In the genomic region with DNA sequence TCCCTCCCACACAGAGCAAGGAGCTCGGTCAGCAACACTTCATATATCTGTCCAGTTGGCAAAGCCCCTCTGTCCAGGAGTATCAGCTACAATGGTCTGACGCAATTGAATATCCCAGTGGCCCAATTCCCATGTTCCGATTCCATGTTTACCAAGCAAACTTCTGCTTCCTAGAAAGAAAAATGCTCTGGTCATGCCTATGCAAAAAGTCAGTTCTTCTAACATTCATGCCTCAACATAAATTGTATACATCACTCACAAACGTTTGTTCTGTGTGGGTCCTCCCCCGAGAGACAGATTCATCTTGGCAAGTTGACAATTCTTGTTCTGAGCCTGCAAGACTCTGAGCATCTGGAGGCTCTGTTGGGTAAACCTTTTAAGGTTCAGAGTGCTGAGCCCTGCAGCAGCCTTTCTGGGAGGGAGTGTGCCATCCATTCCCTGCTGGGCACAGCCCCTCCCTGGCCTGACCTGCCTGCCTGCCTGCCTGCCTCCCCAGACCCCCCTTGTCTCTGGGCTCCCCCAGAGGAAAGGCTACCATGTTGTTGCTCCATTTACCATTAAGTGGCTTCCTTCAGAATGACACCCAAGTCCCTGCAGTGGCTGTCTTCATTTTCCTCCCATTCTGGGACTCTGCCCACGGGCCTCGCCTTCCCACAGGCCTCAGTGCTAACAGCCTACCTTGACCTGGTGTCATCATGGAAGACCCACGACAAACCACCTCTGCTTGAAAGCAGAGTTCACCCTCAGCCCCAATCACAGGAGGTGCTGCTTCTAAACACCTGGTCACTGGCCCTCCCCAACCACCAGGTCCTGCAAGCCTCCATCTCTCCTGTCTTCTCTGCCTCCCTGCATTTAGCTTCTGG, we compare ENCODE assay signal across 14 cellular contexts. TPM values are rescaled to one million over a fixed set of nuclear protein-coding genes. Genes with fewer than 3 reads are reported as not detected.
DNase-seq lines count a peak whose midpoint lies in the region; ATAC-seq lines count a peak whose summit lies in the region.
"Had no signal": no experiment of that assay in that cellular context is flagged by ENCODE, and none has a peak within 500 bp of the region (broad histone marks: within the 10 kb centered on the region; RNA-seq: fewer than 3 reads in every experiment).

No MANE protein-coding gene starts in this region.

- ATAC-seq in sciatic nerve (peak; percentile 67), GM21526 (IDR thresholded peaks at IDR 0.05; ENCODE audit: low FRiP score, unreplicated experiment) (no peak), HG03045 (IDR thresholded peaks at IDR 0.05; ENCODE audit: unreplicated experiment) (no peak)
- ATAC-seq: T-cell had no signal

- intact Hi-C loops in sciatic nerve (cut with DNase I), result loop anchor here (10.0 kb wide), 1 partner anchor 819 kb away; no protein-coding TSS in a partner anchor

- DNase-seq in NCI-H82 (lab: John Stamatoyannopoulos, UW) (peak; percentile 76), NCI-H82 treated with DMSO at 0.1 percent for 48 hours (lab: John Stamatoyannopoulos, UW; ENCODE audit: unreplicated experiment) (no peak), NCI-H69 (lab: John Stamatoyannopoulos, UW) (peak; percentile 63), fibroblast of peridontal ligament (ENCODE audit: extremely low read depth) (peak; percentile 71), sciatic nerve (ENCODE audit: low spot score) (peak; percentile 17), NCI-H2081 treated with DMSO at 0.1 percent for 48 hours (lab: John Stamatoyannopoulos, UW) (no peak)
- DNase-seq: activated CD4-positive, alpha-beta T cell treated with anti-CD3 and anti-CD28 coated beads for 1 hour; activated CD8-positive, alpha-beta memory T cell treated with anti-CD3 and anti-CD28 coated beads, Interleukin-2, amount 50 U/mL, for 48 hours; caudate nucleus; naive B cell; stimulated activated CD4-positive, alpha-beta T cell treated with anti-CD3 and anti-CD28 coated beads, Interleukin-4, amount 100 ng/mL, for 1 hour had no signal

RNA-seq across cellular contexts. Expression of a gene that starts 37.6 kb away (rescaled TPM):
- 26.1 TPM for total RNA-seq in sciatic nerve

Comparison
In these comparisons a context has a peak if more than half of its experiments do, and no peak if none do; other contexts are left out.
1. DNase-seq: peak in NCI-H82 (single experiment), NCI-H69 (single experiment), fibroblast of peridontal ligament (single experiment) and sciatic nerve (single experiment); none in NCI-H82 treated with DMSO at 0.1 percent for 48 hours (single experiment) and NCI-H2081 treated with DMSO at 0.1 percent for 48 hours (single experiment).